8 cellular contexts compared by ENCODE assay signal in the genomic region with DNA sequence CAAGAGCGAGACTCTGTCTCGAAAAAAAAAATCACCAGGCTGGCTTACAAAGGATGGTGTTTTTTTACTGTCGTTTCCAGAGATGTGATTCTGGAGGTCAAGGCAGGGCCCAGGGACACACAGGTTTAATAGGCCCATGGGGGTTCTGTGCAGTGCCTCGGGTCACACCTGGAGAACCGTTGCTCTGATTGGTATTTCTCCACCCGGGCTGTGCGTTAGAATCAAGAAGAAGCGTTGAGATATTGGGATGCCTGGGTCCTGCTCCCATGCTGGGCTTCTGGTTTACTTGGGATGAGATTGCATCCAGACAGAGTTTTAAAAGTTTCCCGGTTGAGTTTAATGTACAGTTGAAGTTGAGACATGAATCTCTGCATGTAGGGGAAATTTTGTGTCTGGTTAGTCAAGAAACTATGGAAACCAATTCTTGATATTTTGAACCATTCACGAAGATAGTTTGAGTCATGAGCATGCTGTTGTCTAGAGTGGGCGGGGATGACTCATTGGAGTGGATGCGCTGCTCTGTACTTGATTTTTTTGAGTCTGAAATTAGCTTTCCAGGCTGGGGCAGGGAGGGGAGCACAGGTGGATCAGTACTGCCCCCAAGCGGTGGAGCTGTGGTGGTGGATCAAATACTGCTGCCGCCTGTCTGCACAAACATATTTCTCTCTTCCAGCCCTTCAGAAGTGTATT. TPM values are rescaled to one million over a fixed set of nuclear protein-coding genes. Genes with fewer than 3 reads are reported as not detected.
DNase-seq lines count a peak whose midpoint lies in the region; ATAC-seq lines count a peak whose summit lies in the region.

No MANE protein-coding gene starts in this region.

- intact Hi-C loops in CD4-positive, alpha-beta memory T cell (cut with micrococcal nuclease), result no loop called here
- intact Hi-C loops in naive thymus-derived CD4-positive, alpha-beta T cell (cut with micrococcal nuclease), result loop anchor here in 1 of 2 donors (1.0 to 10.0 kb wide), 4 partner anchors 106 to 752 kb away; no protein-coding TSS in a partner anchor

- no peaks in the 10 kb centered on the region for H3K36me3 Mint-ChIP-seq in CD4-positive, alpha-beta memory T cell
- no peaks in the 10 kb centered on the region for H3K36me3 Mint-ChIP-seq in naive thymus-derived CD4-positive, alpha-beta T cell
- no peaks in the 10 kb centered on the region for H3K36me3 Mint-ChIP-seq in stimulated activated effector memory CD8-positive, alpha-beta T cell treated with anti-CD3 and anti-CD28 coated beads, Interleukin-12 subunit alpha, Interleukin-12 subunit beta, amount 100 ng/mL, for 72 hours

- H3K4me3 Mint-ChIP-seq in CD4-positive, alpha-beta memory T cell, result peak overlapping the region in 1 of 8 donors; percentile 28
- no peak overlapping the region for H3K4me3 Mint-ChIP-seq in naive thymus-derived CD4-positive, alpha-beta T cell
- H3K4me3 Mint-ChIP-seq in stimulated activated effector memory CD8-positive, alpha-beta T cell treated with anti-CD3 and anti-CD28 coated beads, Interleukin-12 subunit alpha, Interleukin-12 subunit beta, amount 100 ng/mL, for 72 hours, result no peak overlapping the region

- no peak overlapping the region for H3K27ac Mint-ChIP-seq in CD4-positive, alpha-beta memory T cell
- no peak overlapping the region for H3K27ac Mint-ChIP-seq in naive thymus-derived CD4-positive, alpha-beta T cell
- peak overlapping the region; percentile 27 for H3K27ac Mint-ChIP-seq in stimulated activated effector memory CD8-positive, alpha-beta T cell treated with anti-CD3 and anti-CD28 coated beads, Interleukin-12 subunit alpha, Interleukin-12 subunit beta, amount 100 ng/mL, for 72 hours

- ATAC-seq in GM19351 (IDR thresholded peaks at IDR 0.05; ENCODE audit: unreplicated experiment) (peak; percentile 85), HG03460 (IDR thresholded peaks at IDR 0.05; ENCODE audit: unreplicated experiment) (peak; percentile 76)
- peak; percentile 79 for ATAC-seq in naive thymus-derived CD4-positive, alpha-beta T cell
- peak; percentile 93 for ATAC-seq in stimulated activated effector memory CD8-positive, alpha-beta T cell treated with anti-CD3 and anti-CD28 coated beads, Interleukin-12 subunit alpha, Interleukin-12 subunit beta, amount 100 ng/mL, for 72 hours

- peaks cover 8 to 14% of the 10 kb centered on the region in 2 donors for H3K27me3 Mint-ChIP-seq in CD4-positive, alpha-beta memory T cell
- peaks cover 0 to 4% (median 0%) of the 10 kb centered on the region in 5 donors for H3K27me3 Mint-ChIP-seq in naive thymus-derived CD4-positive, alpha-beta T cell

- H3K4me1 ChIP-seq in CD4-positive, alpha-beta memory T cell (ENCODE audit: insufficient read depth, low read length), result no peaks in the 10 kb centered on the region
- no peaks in the 10 kb centered on the region for H3K4me1 ChIP-seq in naive thymus-derived CD4-positive, alpha-beta T cell (ENCODE audit: control insufficient read depth in 2 of 2, insufficient read depth in 2 of 2, low read length in 2 of 2)

- no peaks in the 10 kb centered on the region for H3K27me3 ChIP-seq in CD4-positive, alpha-beta memory T cell (ENCODE audit: insufficient read depth, low read length)
- H3K27me3 ChIP-seq in naive thymus-derived CD4-positive, alpha-beta T cell (ENCODE audit: control insufficient read depth in 2 of 2, insufficient read depth in 2 of 2, low read length in 2 of 2), result peaks cover 0 to 3% of the 10 kb centered on the region in 2 donors

- H3K9me3 Mint-ChIP-seq in CD4-positive, alpha-beta memory T cell, result no peaks in the 10 kb centered on the region
- H3K9me3 Mint-ChIP-seq in naive thymus-derived CD4-positive, alpha-beta T cell, result no peaks in the 10 kb centered on the region
- H3K9me3 Mint-ChIP-seq in stimulated activated effector memory CD8-positive, alpha-beta T cell treated with anti-CD3 and anti-CD28 coated beads, Interleukin-12 subunit alpha, Interleukin-12 subunit beta, amount 100 ng/mL, for 72 hours, result no peaks in the 10 kb centered on the region

- H3K4me3 ChIP-seq in CD4-positive, alpha-beta memory T cell (ENCODE audit: low read length in 2 of 2), result no peak overlapping the region
- no peak overlapping the region for H3K4me3 ChIP-seq in naive thymus-derived CD4-positive, alpha-beta T cell (ENCODE audit: low read length)

- POLR2A ChIA-PET in CD4-positive, alpha-beta memory T cell (lab: Charles Lee; ENCODE audit: partially characterized antibody), result no interaction called here
- POLR2A ChIA-PET in naive thymus-derived CD4-positive, alpha-beta T cell (lab: Charles Lee), result interaction anchor here (1.0 kb wide), 1 partner anchor 10 kb away, joined by 3 read pairs; no protein-coding TSS in a partner anchor

- no peaks in the 10 kb centered on the region for H3K9me3 ChIP-seq in CD4-positive, alpha-beta memory T cell (ENCODE audit: control insufficient read depth in 1 of 2, low read length in 2 of 2)
- no peaks in the 10 kb centered on the region for H3K9me3 ChIP-seq in naive thymus-derived CD4-positive, alpha-beta T cell (ENCODE audit: control insufficient read depth in 2 of 3, low read length in 3 of 3)

- no peak overlapping the region for H3K27ac ChIP-seq in CD4-positive, alpha-beta memory T cell (ENCODE audit: low read depth, low read length)
- no peak overlapping the region for H3K27ac ChIP-seq in epithelial cell of prostate
- H3K27ac ChIP-seq in naive thymus-derived CD4-positive, alpha-beta T cell (ENCODE audit: low read depth, low read length), result no peak overlapping the region

- DNase-seq in CD4-positive, alpha-beta memory T cell, result peak; percentile 23 to 66 (median 34)
- peak; percentile 89 for DNase-seq in NOMO-1 treated with DMSO at 0.1 percent for 48 hours (lab: John Stamatoyannopoulos, UW; ENCODE audit: unreplicated experiment)
- peak; percentile 68 to 77 (median 69) for DNase-seq in activated CD8-positive, alpha-beta memory T cell treated with anti-CD3 and anti-CD28 coated beads for 48 hours (ENCODE audit: low read depth in 2 of 3, low spot score in 2 of 3)
- DNase-seq in epithelial cell of prostate (ENCODE audit: low read depth, low spot score), result peak; percentile 43
- DNase-seq in naive thymus-derived CD4-positive, alpha-beta T cell, result peak; percentile 12 to 86 (median 34)
- DNase-seq in stimulated activated effector memory CD8-positive, alpha-beta T cell treated with anti-CD3 and anti-CD28 coated beads, Interleukin-12 subunit alpha, Interleukin-12 subunit beta, amount 100 ng/mL, for 72 hours (ENCODE audit: low spot score in 2 of 2), result peak; percentile 70 to 88

- H3K36me3 ChIP-seq in CD4-positive, alpha-beta memory T cell (ENCODE audit: insufficient read depth, low read length), result no peaks in the 10 kb centered on the region
- H3K36me3 ChIP-seq in naive thymus-derived CD4-positive, alpha-beta T cell (ENCODE audit: control insufficient read depth in 2 of 3, insufficient read depth in 3 of 3, low read length in 3 of 3), result no peaks in the 10 kb centered on the region

- peaks cover 0 to 3% (median 0%) of the 10 kb centered on the region in 4 donors for H3K4me1 Mint-ChIP-seq in CD4-positive, alpha-beta memory T cell
- H3K4me1 Mint-ChIP-seq in naive thymus-derived CD4-positive, alpha-beta T cell, result peaks cover 0 to 7% (median 3%) of the 10 kb centered on the region in 7 donors
- peaks cover 29% of the 10 kb centered on the region for H3K4me1 Mint-ChIP-seq in stimulated activated effector memory CD8-positive, alpha-beta T cell treated with anti-CD3 and anti-CD28 coated beads, Interleukin-12 subunit alpha, Interleukin-12 subunit beta, amount 100 ng/mL, for 72 hours

- CTCF ChIA-PET in CD4-positive, alpha-beta memory T cell (lab: Charles Lee; ENCODE audit: partially characterized antibody), result interaction anchor here (0.8 to 4.0 kb wide), 8 partner anchors 10 to 451 kb away, joined by 3 to 74 read pairs (median 4); a partner anchor contains a TSS
- CTCF ChIA-PET in naive thymus-derived CD4-positive, alpha-beta T cell (lab: Charles Lee), result interaction anchor here (0.5 to 3.6 kb wide), 4 partner anchors 107 to 752 kb away, joined by 3 to 19 read pairs (median 4); a partner anchor contains a TSS

RNA-seq across cellular contexts. Expression of gene GREB1, which starts 50.1 kb away (rescaled TPM):
- 1 to 10 TPM in 1 of 2 experiments, under 1 TPM in 1; 0.19 to 1.1 TPM for total RNA-seq in CD4-positive, alpha-beta memory T cell
- not detected for polyA plus RNA-seq in CD4-positive, alpha-beta memory T cell
- under 1 TPM in 4 of 5 experiments, not detected in 1; 0.14 to 0.82 (median 0.25) TPM for total RNA-seq in naive thymus-derived CD4-positive, alpha-beta T cell
- polyA plus RNA-seq in naive thymus-derived CD4-positive, alpha-beta T cell, result not detected

Comparison
In these comparisons a context has a peak if more than half of its experiments do, and no peak if none do; other contexts are left out.
1. DNase-seq: peak in every context shown above with its lines; median percentile 89 in NOMO-1 treated with DMSO at 0.1 percent for 48 hours; 79 in stimulated activated effector memory CD8-positive, alpha-beta T cell treated with anti-CD3 and anti-CD28 coated beads, Interleukin-12 subunit alpha, Interleukin-12 subunit beta, amount 100 ng/mL, for 72 hours; 69 in activated CD8-positive, alpha-beta memory T cell treated with anti-CD3 and anti-CD28 coated beads for 48 hours; 43 in epithelial cell of prostate; 34 in CD4-positive, alpha-beta memory T cell; 34 in naive thymus-derived CD4-positive, alpha-beta T cell.